In the genomic region with DNA sequence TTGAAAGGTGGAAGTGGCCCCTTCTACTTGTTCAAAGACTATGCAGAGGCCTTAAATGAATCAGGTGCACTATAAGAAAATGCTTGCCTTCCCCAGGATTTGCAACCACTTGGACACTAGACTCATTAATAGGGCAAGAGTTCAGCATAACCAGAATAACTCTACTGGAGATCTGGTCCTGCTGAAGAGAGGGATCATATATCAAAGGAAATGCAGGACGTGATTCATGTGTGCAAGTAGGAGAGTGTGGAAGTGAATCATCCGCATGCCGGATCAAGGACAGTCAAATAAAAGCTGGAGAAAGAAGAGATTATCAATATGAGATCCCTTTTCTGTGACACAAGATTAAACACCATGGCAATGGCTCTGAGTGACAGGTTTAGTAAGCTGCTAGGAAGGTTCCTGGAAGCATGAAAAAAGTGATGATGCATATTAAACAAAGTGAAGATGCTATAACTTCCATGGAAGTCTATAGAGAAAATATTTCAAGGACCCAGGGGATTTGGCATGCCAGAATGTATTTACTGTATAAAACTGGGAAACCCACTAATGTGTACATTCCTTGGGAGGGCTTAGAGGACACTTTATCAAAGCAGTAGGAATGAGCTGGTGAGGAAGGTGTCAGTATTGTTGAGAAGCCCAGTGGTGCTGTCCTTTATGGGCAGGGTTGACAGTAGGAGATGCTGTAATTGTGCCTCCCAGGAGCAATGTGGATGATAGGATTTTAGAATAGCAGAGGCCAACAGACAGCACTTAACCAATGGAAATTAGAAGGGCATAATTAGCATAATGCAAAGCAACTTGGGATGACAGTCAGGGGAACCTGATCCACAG, we compare ENCODE assay signal across 1 cellular context.
TF ChIP-seq lines count a peak whose summit lies in the region.

No MANE protein-coding gene starts in this region.

TF ChIP-seq in HepG2, 621 proteins besides CTCF, POLR2A, EP300 and RAD21 (continued from another document and continues in another):
- TF ChIP-seq ZNF720 (CRISPR knock-in tag; IDR thresholded peaks at IDR 0.05) (no peak), ZSCAN30 (CRISPR knock-in tag; IDR thresholded peaks at IDR 0.05) (0 out of 2 replicates have a peak, but pooled peaks have one; percentile 40), SIX4 (CRISPR knock-in tag; IDR thresholded peaks at IDR 0.05) (peak; percentile 100), ZNF274 (CRISPR knock-in tag; IDR thresholded peaks at IDR 0.05) (no peak), ZNF282 (IDR thresholded peaks at IDR 0.05; ENCODE audit: partially characterized antibody) (no peak), KDM4B (CRISPR knock-in tag; IDR thresholded peaks at IDR 0.05) (0 out of 2 replicates have a peak, but pooled peaks have one; percentile 64), NR2F2 (IDR thresholded peaks at IDR 0.05; ENCODE audit: borderline replicate concordance, low read depth) (peak; percentile 71; the same call in 1 of the 2 replicates), TEAD3 (CRISPR knock-in tag; optimal IDR thresholded peaks at IDR 0.05; ENCODE audit: borderline replicate concordance) (peak; percentile 83), HHEX (CRISPR knock-in tag; IDR thresholded peaks at IDR 0.05) (peak; percentile 46; the same call in 1 of the 2 replicates), ZNF652 (CRISPR knock-in tag; IDR thresholded peaks at IDR 0.05; ENCODE audit: borderline replicate concordance, low read depth) (peak; percentile 46; the same call in 1 of the 2 replicates), SAFB2 (CRISPR knock-in tag; IDR thresholded peaks at IDR 0.05; ENCODE audit: borderline replicate concordance, low read depth) (peak; percentile 9; the same call in 1 of the 2 replicates), ZNF292 (CRISPR knock-in tag; IDR thresholded peaks at IDR 0.05; ENCODE audit: borderline replicate concordance, low read depth) (peak; percentile 51; the same call in 1 of the 2 replicates), BRCA1 (CRISPR knock-in tag; IDR thresholded peaks at IDR 0.05) (no peak), ZNF792 (CRISPR knock-in tag; IDR thresholded peaks at IDR 0.05) (peak; percentile 74; the same call in 1 of the 2 replicates), BRD4 (CRISPR knock-in tag; IDR thresholded peaks at IDR 0.05) (peak; percentile 42; the same call in 1 of the 2 replicates), ZFP36 (IDR thresholded peaks at IDR 0.05; ENCODE audit: borderline replicate concordance, low read depth, low read length, partially characterized antibody) (no peak), PAX8 (CRISPR knock-in tag; IDR thresholded peaks at IDR 0.05; ENCODE audit: borderline replicate concordance) (no peak), FOXO1 (CRISPR knock-in tag; IDR thresholded peaks at IDR 0.05) (peak; percentile 59; the same call in 1 of the 2 replicates), NR2C2 (CRISPR knock-in tag; IDR thresholded peaks at IDR 0.05; ENCODE audit: borderline replicate concordance) (0 out of 2 replicates have a peak, but pooled peaks have one; percentile 22), ZBTB21 (CRISPR knock-in tag; IDR thresholded peaks at IDR 0.05) (0 out of 2 replicates have a peak, but pooled peaks have one; percentile 19), ZNF264 (CRISPR knock-in tag; IDR thresholded peaks at IDR 0.05) (peak; percentile 15; the same call in 1 of the 2 replicates), ZNF883 (CRISPR knock-in tag; IDR thresholded peaks at IDR 0.05; ENCODE audit: not compliant biosample characterization) (no peak), FOXA1 (IDR thresholded peaks at IDR 0.05) (no peak), FOXA1 (CRISPR knock-in tag; IDR thresholded peaks at IDR 0.05) (peak; percentile 68), NR2F1 (CRISPR knock-in tag; IDR thresholded peaks at IDR 0.05) (peak; percentile 68 to 91), ZNF12 (CRISPR knock-in tag; IDR thresholded peaks at IDR 0.05) (peak; percentile 63; the same call in 1 of the 2 replicates), MXI1 (IDR thresholded peaks at IDR 0.05; ENCODE audit: borderline replicate concordance, low read depth, low read length) (no peak; the same call in 2 of the 3 replicates), ZNF430 (CRISPR knock-in tag; IDR thresholded peaks at IDR 0.05) (peak; percentile 62; the same call in 1 of the 2 replicates), MAFG (CRISPR knock-in tag; IDR thresholded peaks at IDR 0.05) (no peak), STAG1 (CRISPR knock-in tag; IDR thresholded peaks at IDR 0.05) (no peak), SALL2 (CRISPR knock-in tag; IDR thresholded peaks at IDR 0.05) (0 out of 2 replicates have a peak, but pooled peaks have one; percentile 19)
- TF ChIP-seq, protein P1, sequence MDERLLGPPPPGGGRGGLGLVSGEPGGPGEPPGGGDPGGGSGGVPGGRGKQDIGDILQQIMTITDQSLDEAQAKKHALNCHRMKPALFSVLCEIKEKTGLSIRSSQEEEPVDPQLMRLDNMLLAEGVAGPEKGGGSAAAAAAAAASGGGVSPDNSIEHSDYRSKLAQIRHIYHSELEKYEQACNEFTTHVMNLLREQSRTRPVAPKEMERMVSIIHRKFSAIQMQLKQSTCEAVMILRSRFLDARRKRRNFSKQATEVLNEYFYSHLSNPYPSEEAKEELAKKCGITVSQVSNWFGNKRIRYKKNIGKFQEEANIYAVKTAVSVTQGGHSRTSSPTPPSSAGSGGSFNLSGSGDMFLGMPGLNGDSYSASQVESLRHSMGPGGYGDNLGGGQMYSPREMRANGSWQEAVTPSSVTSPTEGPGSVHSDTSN (CRISPR knock-in tag; IDR thresholded peaks at IDR 0.05) = peak; percentile 85
- TF ChIP-seq, protein P2, sequence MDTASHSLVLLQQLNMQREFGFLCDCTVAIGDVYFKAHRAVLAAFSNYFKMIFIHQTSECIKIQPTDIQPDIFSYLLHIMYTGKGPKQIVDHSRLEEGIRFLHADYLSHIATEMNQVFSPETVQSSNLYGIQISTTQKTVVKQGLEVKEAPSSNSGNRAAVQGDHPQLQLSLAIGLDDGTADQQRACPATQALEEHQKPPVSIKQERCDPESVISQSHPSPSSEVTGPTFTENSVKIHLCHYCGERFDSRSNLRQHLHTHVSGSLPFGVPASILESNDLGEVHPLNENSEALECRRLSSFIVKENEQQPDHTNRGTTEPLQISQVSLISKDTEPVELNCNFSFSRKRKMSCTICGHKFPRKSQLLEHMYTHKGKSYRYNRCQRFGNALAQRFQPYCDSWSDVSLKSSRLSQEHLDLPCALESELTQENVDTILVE (CRISPR knock-in tag; IDR thresholded peaks at IDR 0.05) = peak; percentile 71; the same call in 1 of the 2 replicates
- TF ChIP-seq, protein P3, sequence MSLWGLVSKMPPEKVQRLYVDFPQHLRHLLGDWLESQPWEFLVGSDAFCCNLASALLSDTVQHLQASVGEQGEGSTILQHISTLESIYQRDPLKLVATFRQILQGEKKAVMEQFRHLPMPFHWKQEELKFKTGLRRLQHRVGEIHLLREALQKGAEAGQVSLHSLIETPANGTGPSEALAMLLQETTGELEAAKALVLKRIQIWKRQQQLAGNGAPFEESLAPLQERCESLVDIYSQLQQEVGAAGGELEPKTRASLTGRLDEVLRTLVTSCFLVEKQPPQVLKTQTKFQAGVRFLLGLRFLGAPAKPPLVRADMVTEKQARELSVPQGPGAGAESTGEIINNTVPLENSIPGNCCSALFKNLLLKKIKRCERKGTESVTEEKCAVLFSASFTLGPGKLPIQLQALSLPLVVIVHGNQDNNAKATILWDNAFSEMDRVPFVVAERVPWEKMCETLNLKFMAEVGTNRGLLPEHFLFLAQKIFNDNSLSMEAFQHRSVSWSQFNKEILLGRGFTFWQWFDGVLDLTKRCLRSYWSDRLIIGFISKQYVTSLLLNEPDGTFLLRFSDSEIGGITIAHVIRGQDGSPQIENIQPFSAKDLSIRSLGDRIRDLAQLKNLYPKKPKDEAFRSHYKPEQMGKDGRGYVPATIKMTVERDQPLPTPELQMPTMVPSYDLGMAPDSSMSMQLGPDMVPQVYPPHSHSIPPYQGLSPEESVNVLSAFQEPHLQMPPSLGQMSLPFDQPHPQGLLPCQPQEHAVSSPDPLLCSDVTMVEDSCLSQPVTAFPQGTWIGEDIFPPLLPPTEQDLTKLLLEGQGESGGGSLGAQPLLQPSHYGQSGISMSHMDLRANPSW (CRISPR knock-in tag; IDR thresholded peaks at IDR 0.05; ENCODE audit: borderline replicate concordance) = 0 out of 2 replicates have a peak, but pooled peaks have one; percentile 25
- TF ChIP-seq, protein P4, sequence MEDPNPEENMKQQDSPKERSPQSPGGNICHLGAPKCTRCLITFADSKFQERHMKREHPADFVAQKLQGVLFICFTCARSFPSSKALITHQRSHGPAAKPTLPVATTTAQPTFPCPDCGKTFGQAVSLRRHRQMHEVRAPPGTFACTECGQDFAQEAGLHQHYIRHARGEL (CRISPR knock-in tag; IDR thresholded peaks at IDR 0.05) = no peak
- TF ChIP-seq, protein P5, sequence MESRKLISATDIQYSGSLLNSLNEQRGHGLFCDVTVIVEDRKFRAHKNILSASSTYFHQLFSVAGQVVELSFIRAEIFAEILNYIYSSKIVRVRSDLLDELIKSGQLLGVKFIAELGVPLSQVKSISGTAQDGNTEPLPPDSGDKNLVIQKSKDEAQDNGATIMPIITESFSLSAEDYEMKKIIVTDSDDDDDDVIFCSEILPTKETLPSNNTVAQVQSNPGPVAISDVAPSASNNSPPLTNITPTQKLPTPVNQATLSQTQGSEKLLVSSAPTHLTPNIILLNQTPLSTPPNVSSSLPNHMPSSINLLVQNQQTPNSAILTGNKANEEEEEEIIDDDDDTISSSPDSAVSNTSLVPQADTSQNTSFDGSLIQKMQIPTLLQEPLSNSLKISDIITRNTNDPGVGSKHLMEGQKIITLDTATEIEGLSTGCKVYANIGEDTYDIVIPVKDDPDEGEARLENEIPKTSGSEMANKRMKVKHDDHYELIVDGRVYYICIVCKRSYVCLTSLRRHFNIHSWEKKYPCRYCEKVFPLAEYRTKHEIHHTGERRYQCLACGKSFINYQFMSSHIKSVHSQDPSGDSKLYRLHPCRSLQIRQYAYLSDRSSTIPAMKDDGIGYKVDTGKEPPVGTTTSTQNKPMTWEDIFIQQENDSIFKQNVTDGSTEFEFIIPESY (CRISPR knock-in tag; IDR thresholded peaks at IDR 0.05) = peak; percentile 36; the same call in 1 of the 2 replicates
- TF ChIP-seq, protein P6, sequence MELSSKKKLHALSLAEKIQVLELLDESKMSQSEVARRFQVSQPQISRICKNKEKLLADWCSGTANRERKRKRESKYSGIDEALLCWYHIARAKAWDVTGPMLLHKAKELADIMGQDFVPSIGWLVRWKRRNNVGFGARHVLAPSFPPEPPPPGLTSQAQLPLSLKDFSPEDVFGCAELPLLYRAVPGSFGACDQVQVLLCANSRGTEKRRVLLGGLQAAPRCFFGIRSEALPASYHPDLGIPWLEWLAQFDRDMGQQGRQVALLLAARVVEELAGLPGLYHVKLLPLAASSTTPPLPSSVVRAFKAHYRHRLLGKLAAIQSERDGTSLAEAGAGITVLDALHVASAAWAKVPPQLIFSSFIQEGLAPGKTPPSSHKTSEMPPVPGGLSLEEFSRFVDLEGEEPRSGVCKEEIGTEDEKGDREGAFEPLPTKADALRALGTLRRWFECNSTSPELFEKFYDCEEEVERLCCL (CRISPR knock-in tag; IDR thresholded peaks at IDR 0.05; ENCODE audit: borderline replicate concordance) = 0 out of 2 replicates have a peak, but pooled peaks have one; percentile 43
- TF ChIP-seq, protein P7, sequence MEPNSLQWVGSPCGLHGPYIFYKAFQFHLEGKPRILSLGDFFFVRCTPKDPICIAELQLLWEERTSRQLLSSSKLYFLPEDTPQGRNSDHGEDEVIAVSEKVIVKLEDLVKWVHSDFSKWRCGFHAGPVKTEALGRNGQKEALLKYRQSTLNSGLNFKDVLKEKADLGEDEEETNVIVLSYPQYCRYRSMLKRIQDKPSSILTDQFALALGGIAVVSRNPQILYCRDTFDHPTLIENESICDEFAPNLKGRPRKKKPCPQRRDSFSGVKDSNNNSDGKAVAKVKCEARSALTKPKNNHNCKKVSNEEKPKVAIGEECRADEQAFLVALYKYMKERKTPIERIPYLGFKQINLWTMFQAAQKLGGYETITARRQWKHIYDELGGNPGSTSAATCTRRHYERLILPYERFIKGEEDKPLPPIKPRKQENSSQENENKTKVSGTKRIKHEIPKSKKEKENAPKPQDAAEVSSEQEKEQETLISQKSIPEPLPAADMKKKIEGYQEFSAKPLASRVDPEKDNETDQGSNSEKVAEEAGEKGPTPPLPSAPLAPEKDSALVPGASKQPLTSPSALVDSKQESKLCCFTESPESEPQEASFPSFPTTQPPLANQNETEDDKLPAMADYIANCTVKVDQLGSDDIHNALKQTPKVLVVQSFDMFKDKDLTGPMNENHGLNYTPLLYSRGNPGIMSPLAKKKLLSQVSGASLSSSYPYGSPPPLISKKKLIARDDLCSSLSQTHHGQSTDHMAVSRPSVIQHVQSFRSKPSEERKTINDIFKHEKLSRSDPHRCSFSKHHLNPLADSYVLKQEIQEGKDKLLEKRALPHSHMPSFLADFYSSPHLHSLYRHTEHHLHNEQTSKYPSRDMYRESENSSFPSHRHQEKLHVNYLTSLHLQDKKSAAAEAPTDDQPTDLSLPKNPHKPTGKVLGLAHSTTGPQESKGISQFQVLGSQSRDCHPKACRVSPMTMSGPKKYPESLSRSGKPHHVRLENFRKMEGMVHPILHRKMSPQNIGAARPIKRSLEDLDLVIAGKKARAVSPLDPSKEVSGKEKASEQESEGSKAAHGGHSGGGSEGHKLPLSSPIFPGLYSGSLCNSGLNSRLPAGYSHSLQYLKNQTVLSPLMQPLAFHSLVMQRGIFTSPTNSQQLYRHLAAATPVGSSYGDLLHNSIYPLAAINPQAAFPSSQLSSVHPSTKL (CRISPR knock-in tag; IDR thresholded peaks at IDR 0.05) = peak; percentile 98
- TF ChIP-seq, protein P8, sequence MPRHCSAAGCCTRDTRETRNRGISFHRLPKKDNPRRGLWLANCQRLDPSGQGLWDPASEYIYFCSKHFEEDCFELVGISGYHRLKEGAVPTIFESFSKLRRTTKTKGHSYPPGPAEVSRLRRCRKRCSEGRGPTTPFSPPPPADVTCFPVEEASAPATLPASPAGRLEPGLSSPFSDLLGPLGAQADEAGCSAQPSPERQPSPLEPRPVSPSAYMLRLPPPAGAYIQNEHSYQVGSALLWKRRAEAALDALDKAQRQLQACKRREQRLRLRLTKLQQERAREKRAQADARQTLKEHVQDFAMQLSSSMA (CRISPR knock-in tag; IDR thresholded peaks at IDR 0.05) = no peak
- TF ChIP-seq, protein P9, sequence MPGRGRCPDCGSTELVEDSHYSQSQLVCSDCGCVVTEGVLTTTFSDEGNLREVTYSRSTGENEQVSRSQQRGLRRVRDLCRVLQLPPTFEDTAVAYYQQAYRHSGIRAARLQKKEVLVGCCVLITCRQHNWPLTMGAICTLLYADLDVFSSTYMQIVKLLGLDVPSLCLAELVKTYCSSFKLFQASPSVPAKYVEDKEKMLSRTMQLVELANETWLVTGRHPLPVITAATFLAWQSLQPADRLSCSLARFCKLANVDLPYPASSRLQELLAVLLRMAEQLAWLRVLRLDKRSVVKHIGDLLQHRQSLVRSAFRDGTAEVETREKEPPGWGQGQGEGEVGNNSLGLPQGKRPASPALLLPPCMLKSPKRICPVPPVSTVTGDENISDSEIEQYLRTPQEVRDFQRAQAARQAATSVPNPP (CRISPR knock-in tag; IDR thresholded peaks at IDR 0.05) = no peak
- TF ChIP-seq, protein P10, sequence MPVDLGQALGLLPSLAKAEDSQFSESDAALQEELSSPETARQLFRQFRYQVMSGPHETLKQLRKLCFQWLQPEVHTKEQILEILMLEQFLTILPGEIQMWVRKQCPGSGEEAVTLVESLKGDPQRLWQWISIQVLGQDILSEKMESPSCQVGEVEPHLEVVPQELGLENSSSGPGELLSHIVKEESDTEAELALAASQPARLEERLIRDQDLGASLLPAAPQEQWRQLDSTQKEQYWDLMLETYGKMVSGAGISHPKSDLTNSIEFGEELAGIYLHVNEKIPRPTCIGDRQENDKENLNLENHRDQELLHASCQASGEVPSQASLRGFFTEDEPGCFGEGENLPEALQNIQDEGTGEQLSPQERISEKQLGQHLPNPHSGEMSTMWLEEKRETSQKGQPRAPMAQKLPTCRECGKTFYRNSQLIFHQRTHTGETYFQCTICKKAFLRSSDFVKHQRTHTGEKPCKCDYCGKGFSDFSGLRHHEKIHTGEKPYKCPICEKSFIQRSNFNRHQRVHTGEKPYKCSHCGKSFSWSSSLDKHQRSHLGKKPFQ (CRISPR knock-in tag; IDR thresholded peaks at IDR 0.05; ENCODE audit: insufficient replicate concordance) = peak; percentile 61
